Comparison of ENCODE assay signal across 2 cellular contexts in genomic region chr10:74255214-74255613, GRCh38.
TF ChIP-seq lines count a peak whose summit lies in the region.

No MANE protein-coding gene starts in this region.

TF ChIP-seq in GM12891, 5 proteins besides CTCF, POLR2A, EP300 and RAD21:
- no peak for TF ChIP-seq POU2F2 (IDR thresholded peaks at IDR 0.05; ENCODE audit: low read depth, low read length)
- no peak for TF ChIP-seq TAF1 (IDR thresholded peaks at IDR 0.05; ENCODE audit: low read depth, low read length)

TF ChIP-seq in GM12878, 131 proteins besides CTCF, POLR2A, EP300 and RAD21:
- no peak for TF ChIP-seq BRCA1 (IDR thresholded peaks at IDR 0.05; ENCODE audit: low read depth, low read length)
- no peak for TF ChIP-seq SREBF2 (IDR thresholded peaks at IDR 0.05; ENCODE audit: low read length)
- TF ChIP-seq RELB (IDR thresholded peaks at IDR 0.05; ENCODE audit: low read depth): no peak
- no peak for TF ChIP-seq BACH1 (IDR thresholded peaks at IDR 0.05; ENCODE audit: borderline replicate concordance)
- TF ChIP-seq, protein P1, sequence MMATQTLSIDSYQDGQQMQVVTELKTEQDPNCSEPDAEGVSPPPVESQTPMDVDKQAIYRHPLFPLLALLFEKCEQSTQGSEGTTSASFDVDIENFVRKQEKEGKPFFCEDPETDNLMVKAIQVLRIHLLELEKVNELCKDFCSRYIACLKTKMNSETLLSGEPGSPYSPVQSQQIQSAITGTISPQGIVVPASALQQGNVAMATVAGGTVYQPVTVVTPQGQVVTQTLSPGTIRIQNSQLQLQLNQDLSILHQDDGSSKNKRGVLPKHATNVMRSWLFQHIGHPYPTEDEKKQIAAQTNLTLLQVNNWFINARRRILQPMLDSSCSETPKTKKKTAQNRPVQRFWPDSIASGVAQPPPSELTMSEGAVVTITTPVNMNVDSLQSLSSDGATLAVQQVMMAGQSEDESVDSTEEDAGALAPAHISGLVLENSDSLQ (IDR thresholded peaks at IDR 0.05): peak; percentile 20; the same call in 1 of the 2 replicates
- peak; percentile 63 for TF ChIP-seq MTA2 (IDR thresholded peaks at IDR 0.05; ENCODE audit: low read depth)
- 0 out of 2 replicates have a peak, but pooled peaks have one; percentile 31 for TF ChIP-seq DPF2 (IDR thresholded peaks at IDR 0.05)
- peak; percentile 27; the same call in 1 of the 2 replicates for TF ChIP-seq NR2F1 (conservative IDR thresholded peaks at IDR 0.05)
- TF ChIP-seq TCF7 (IDR thresholded peaks at IDR 0.05; ENCODE audit: borderline replicate concordance): no peak
- TF ChIP-seq NBN (IDR thresholded peaks at IDR 0.05): no peak
- TF ChIP-seq NR2C1 (IDR thresholded peaks at IDR 0.05): no peak
- TF ChIP-seq IKZF2 (IDR thresholded peaks at IDR 0.05): 0 out of 4 replicates have a peak, but pooled peaks of 1 of the 2 experiments have one; percentile 11
- no peak for TF ChIP-seq RFX5 (IDR thresholded peaks at IDR 0.05; ENCODE audit: low read depth, low read length)
- TF ChIP-seq NFIC (IDR thresholded peaks at IDR 0.05; ENCODE audit: low read depth, low read length): no peak
- 0 out of 2 replicates have a peak, but pooled peaks have one; percentile 34 for TF ChIP-seq SMARCA5 (IDR thresholded peaks at IDR 0.05)
- no peak for TF ChIP-seq IRF3 (IDR thresholded peaks at IDR 0.05)
- TF ChIP-seq ZSCAN29 (IDR thresholded peaks at IDR 0.05): no peak
- TF ChIP-seq SPI1 (IDR thresholded peaks at IDR 0.05; ENCODE audit: borderline replicate concordance, insufficient read depth, low read depth, low read length): no peak
- peak; percentile 31; the same call in 1 of the 2 replicates for TF ChIP-seq IKZF1 (conservative IDR thresholded peaks at IDR 0.05)
TF ChIP-seq in GM12878: peak in this region for 7.
